In the genomic region with DNA sequence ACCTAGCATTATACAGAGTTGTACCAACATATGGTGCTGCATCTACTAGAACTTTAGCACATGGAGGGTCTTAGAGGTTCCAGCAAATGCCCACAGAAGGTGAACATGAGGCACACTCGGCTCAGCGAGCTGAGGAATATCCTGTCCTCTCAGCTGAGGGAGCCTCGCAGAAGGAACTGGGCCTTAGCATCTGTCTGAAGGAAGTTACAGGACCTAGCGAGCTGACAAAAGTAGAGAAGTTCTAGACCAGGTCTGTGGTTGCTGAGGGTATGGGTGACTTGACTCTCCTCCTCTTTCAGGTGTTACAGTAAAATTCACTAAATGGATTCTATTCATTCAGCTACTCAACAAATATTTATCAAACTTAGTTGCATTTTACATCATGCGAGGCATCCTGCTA, we compare ENCODE assay signal across 13 cellular contexts.
DNase-seq lines count a peak whose midpoint lies in the region; ATAC-seq and TF ChIP-seq lines count a peak whose summit lies in the region.
"Had no signal": no experiment of that assay in that cellular context is flagged by ENCODE, and none has a peak within 500 bp of the region (broad histone marks: within the 10 kb centered on the region; RNA-seq: fewer than 3 reads in every experiment).

No MANE protein-coding gene starts in this region.

- peaks cover 18% of the 10 kb centered on the region for H3K36me3 Mint-ChIP-seq in activated CD8-positive, alpha-beta memory T cell treated with anti-CD3 and anti-CD28 coated beads, Interleukin-2, amount 10 ng/mL, durations not matched to agents 7 days and 5 days
- no peaks in the 10 kb centered on the region for H3K36me3 Mint-ChIP-seq in central memory CD8-positive, alpha-beta T cell (ENCODE audit: insufficient read depth)
- H3K36me3 Mint-ChIP-seq in osteocyte (ENCODE audit: unreplicated experiment), result no peaks in the 10 kb centered on the region
- H3K36me3 Mint-ChIP-seq: activated CD4-positive, alpha-beta memory T cell treated with anti-CD3 and anti-CD28 coated beads for 36 hours had no signal

- H3K9me3 Mint-ChIP-seq in activated CD8-positive, alpha-beta memory T cell treated with anti-CD3 and anti-CD28 coated beads, Interleukin-2, amount 10 ng/mL, durations not matched to agents 7 days and 5 days (ENCODE audit: low read depth), result no peaks in the 10 kb centered on the region
- no peaks in the 10 kb centered on the region for H3K9me3 Mint-ChIP-seq in central memory CD8-positive, alpha-beta T cell
- no peaks in the 10 kb centered on the region for H3K9me3 Mint-ChIP-seq in osteocyte (ENCODE audit: unreplicated experiment)
- H3K9me3 Mint-ChIP-seq: activated CD4-positive, alpha-beta memory T cell treated with anti-CD3 and anti-CD28 coated beads for 36 hours; activated naive CD4-positive, alpha-beta T cell treated with anti-CD3 and anti-CD28 coated beads, Interleukin-2, amount 50 U/mL, for 72 hours had no signal

- H3K27me3 ChIP-seq in transverse colon, result no peaks in the 10 kb centered on the region
- H3K27me3 ChIP-seq: tibial nerve had no signal

- H3K36me3 ChIP-seq in transverse colon, result no peaks in the 10 kb centered on the region

- TF ChIP-seq CTCF in transverse colon (IDR thresholded peaks at IDR 0.05) (no peak), osteocyte (IDR thresholded peaks at IDR 0.05) (no peak)

- H3K27ac Mint-ChIP-seq in activated CD8-positive, alpha-beta memory T cell treated with anti-CD3 and anti-CD28 coated beads, Interleukin-2, amount 10 ng/mL, durations not matched to agents 7 days and 5 days, result peak overlapping the region; percentile 52
- H3K27ac Mint-ChIP-seq in central memory CD8-positive, alpha-beta T cell (ENCODE audit: low read depth), result peak overlapping the region; percentile 90
- H3K27ac Mint-ChIP-seq in osteocyte (ENCODE audit: unreplicated experiment), result no peak overlapping the region
- H3K27ac Mint-ChIP-seq: activated CD4-positive, alpha-beta memory T cell treated with anti-CD3 and anti-CD28 coated beads for 36 hours had no signal

- peaks cover 9% of the 10 kb centered on the region for H3K27me3 Mint-ChIP-seq in activated CD8-positive, alpha-beta memory T cell treated with anti-CD3 and anti-CD28 coated beads, Interleukin-2, amount 10 ng/mL, durations not matched to agents 7 days and 5 days
- H3K27me3 Mint-ChIP-seq in central memory CD8-positive, alpha-beta T cell, result no peaks in the 10 kb centered on the region
- H3K27me3 Mint-ChIP-seq in osteocyte (ENCODE audit: unreplicated experiment), result no peaks in the 10 kb centered on the region

- no peaks in the 10 kb centered on the region for H3K9me3 ChIP-seq in transverse colon
- H3K9me3 ChIP-seq: tibial nerve had no signal

- WGBS in transverse colon (ENCODE audit: low coverage in 1 of 2), 2 donors, result 78 to 83% methylated on average over 1 to 5 of the region's 5 CpGs

- ATAC-seq in activated CD8-positive, alpha-beta memory T cell treated with anti-CD3 and anti-CD28 coated beads, Interleukin-2, amount 10 ng/mL, durations not matched to agents 7 days and 5 days, result no peak
- ATAC-seq in HG03135 (IDR thresholded peaks at IDR 0.05; ENCODE audit: unreplicated experiment) (peak; percentile 45), GM21723 (IDR thresholded peaks at IDR 0.05; ENCODE audit: unreplicated experiment) (no peak), GM21737 (IDR thresholded peaks at IDR 0.05; ENCODE audit: unreplicated experiment) (no peak)
- ATAC-seq in central memory CD8-positive, alpha-beta T cell (replicated peaks; ENCODE audit: extremely low read depth, poor library complexity, severe bottlenecking), result no peak

- peaks cover 56% of the 10 kb centered on the region for H3K4me1 Mint-ChIP-seq in activated CD8-positive, alpha-beta memory T cell treated with anti-CD3 and anti-CD28 coated beads, Interleukin-2, amount 10 ng/mL, durations not matched to agents 7 days and 5 days
- peaks cover 55% of the 10 kb centered on the region for H3K4me1 Mint-ChIP-seq in central memory CD8-positive, alpha-beta T cell
- peaks cover 27% of the 10 kb centered on the region for H3K4me1 Mint-ChIP-seq in osteocyte (ENCODE audit: unreplicated experiment)

- peak overlapping the region in 3 of 4 donors; percentile 17 to 41 (median 40) for H3K27ac ChIP-seq in transverse colon
- H3K27ac ChIP-seq: tibial nerve had no signal

- TF ChIP-seq POLR2A in transverse colon (IDR thresholded peaks at IDR 0.05), result no peak

- H3K4me3 Mint-ChIP-seq in activated CD8-positive, alpha-beta memory T cell treated with anti-CD3 and anti-CD28 coated beads, Interleukin-2, amount 10 ng/mL, durations not matched to agents 7 days and 5 days, result no peak overlapping the region
- peak overlapping the region; percentile 36 for H3K4me3 Mint-ChIP-seq in central memory CD8-positive, alpha-beta T cell
- no peak overlapping the region for H3K4me3 Mint-ChIP-seq in osteocyte (ENCODE audit: unreplicated experiment)
- H3K4me3 Mint-ChIP-seq: activated CD4-positive, alpha-beta memory T cell treated with anti-CD3 and anti-CD28 coated beads for 36 hours had no signal

- H3K4me1 ChIP-seq in transverse colon, result peaks cover 7 to 40% (median 19%) of the 10 kb centered on the region in 4 donors

- peak; percentile 68 for DNase-seq in activated CD8-positive, alpha-beta memory T cell treated with anti-CD3 and anti-CD28 coated beads, Interleukin-2, amount 10 ng/mL, durations not matched to agents 7 days and 5 days
- no peak for DNase-seq in activated CD8-positive, alpha-beta memory T cell treated with anti-CD3 and anti-CD28 coated beads for 24 hours
- no peak for DNase-seq in central memory CD8-positive, alpha-beta T cell (ENCODE audit: low spot score in 2 of 2)
- no peak for DNase-seq in transverse colon
- no peak for DNase-seq in osteocyte (ENCODE audit: extremely low spot score, unreplicated experiment)
- DNase-seq: activated CD4-positive, alpha-beta memory T cell treated with anti-CD3 and anti-CD28 coated beads for 36 hours; DMS53; NCI-H187 had no signal

- in situ Hi-C loops in transverse colon (cut with MboI; ENCODE audit: low pct_ligation_motif_present in 1 of 4, low pct_unique_long_range_greater_than_20kb in 1 of 4, low sequenced_read_pairs in 3 of 4), result no loop called here

- H3K4me3 ChIP-seq in transverse colon, result no peak overlapping the region
- H3K4me3 ChIP-seq: tibial nerve had no signal

- CTCF ChIA-PET in activated CD8-positive, alpha-beta memory T cell treated with anti-CD3 and anti-CD28 coated beads, Interleukin-2, amount 10 ng/mL, durations not matched to agents 7 days and 5 days (lab: Charles Lee), result interaction anchor here (1.1 to 1.5 kb wide), 4 partner anchors 11 to 158 kb away, joined by 3 to 4 read pairs (median 3); no protein-coding TSS in a partner anchor

- intact Hi-C loops in transverse colon (cut with DNase I; ENCODE audit: low total_unique reads), result no loop called here

- TF ChIP-seq EP300 in transverse colon (IDR thresholded peaks at IDR 0.05; ENCODE audit: low read depth), result no peak
